Comparison of ENCODE assay signal across 30 cellular contexts in genomic region chr6:45982280-45983036, GRCh38. TPM values are rescaled to one million over a fixed set of nuclear protein-coding genes. Genes with fewer than 3 reads are reported as not detected.
"Had no signal": no experiment of that assay in that cellular context is flagged by ENCODE, and none has a peak within 500 bp of the region (broad histone marks: within the 10 kb centered on the region; RNA-seq: fewer than 3 reads in every experiment).

No MANE protein-coding gene starts in this region.

- H3K36me3 ChIP-seq: ascending aorta, cardiac muscle cell, lower lobe of right lung, sigmoid colon, thoracic aorta, upper lobe of left lung, vagina had no signal

- H3K27ac Mint-ChIP-seq: activated B cell treated with CpG ODN at 0.5 μM for 24 hours; activated CD8-positive, alpha-beta T cell treated with anti-CD3 and anti-CD28 coated beads for 36 hours; activated naive CD8-positive, alpha-beta T cell; activated T-helper 2 cell treated with anti-CD3 and anti-CD28 coated beads, Interferon-gamma antibody, Interleukin-2, Interleukin-4, amounts not matched to agents 10 μg/mL and 5 μg/mL and 100 μg/mL, durations not matched to agents 14 hours and 24 hours and 36 hours; brain; natural killer cell treated with Interleukin-12 subunit alpha and Interleukin-12 subunit beta and Interleukin-15 and Interleukin-18, amount 100 ng/mL, for 72 hours; stimulated activated effector memory CD8-positive, alpha-beta T cell treated with anti-CD3 and anti-CD28 coated beads, Interleukin-12 subunit alpha, Interleukin-12 subunit beta, amount 100 ng/mL, for 72 hours; stimulated activated naive CD8-positive, alpha-beta T cell treated with anti-CD3 and anti-CD28 coated beads, Interleukin-15, Interleukin-2, amounts not matched to agents 100 ng/mL and 50 ng/mL, for 24 hours; T-helper 2 cell treated with Interferon-gamma antibody and Interleukin-4, amounts not matched to agents 5 μg/mL and 100 μg/mL, for 36 hours had no signal

- DNase-seq: activated B cell treated with CpG ODN at 0.5 μM for 24 hours; activated CD4-positive, alpha-beta T cell treated with anti-CD3 and anti-CD28 coated beads, Interleukin-2, amount 50 U/mL, for 1 hour; activated CD8-positive, alpha-beta T cell treated with anti-CD3 and anti-CD28 coated beads for 36 hours; activated naive CD4-positive, alpha-beta T cell; activated T-cell treated with anti-CD3 and anti-CD28 coated beads, Interleukin-2, amount 50 U/mL, for 4 hours; cerebellar nuclear complex; cortex of kidney; head of caudate nucleus; islet precursor cell; lower lobe of right lung; mesenchymal stem cell; sigmoid colon; small intestine; stimulated activated CD4-positive, alpha-beta T cell treated with anti-CD3 and anti-CD28 coated beads, Interleukin-4, amount 100 ng/mL, for 24 hours; T-helper 1 cell; upper lobe of left lung had no signal

- H3K4me1 ChIP-seq: ascending aorta, lower lobe of right lung, upper lobe of left lung, vagina had no signal

- H3K36me3 Mint-ChIP-seq: activated naive CD8-positive, alpha-beta T cell; brain; natural killer cell treated with Interleukin-12 subunit alpha and Interleukin-12 subunit beta and Interleukin-15 and Interleukin-18, amount 100 ng/mL, for 72 hours; stimulated activated effector memory CD8-positive, alpha-beta T cell treated with anti-CD3 and anti-CD28 coated beads, Interleukin-12 subunit alpha, Interleukin-12 subunit beta, amount 100 ng/mL, for 72 hours had no signal

- H3K4me3 ChIP-seq: ascending aorta, cardiac muscle cell, lower lobe of right lung, sigmoid colon, thoracic aorta, upper lobe of left lung, vagina had no signal

- ATAC-seq: activated CD8-positive, alpha-beta T cell treated with anti-CD3 and anti-CD28 coated beads for 36 hours; activated T-cell treated with anti-CD3 and anti-CD28 coated beads, Interleukin-2, amount 50 U/mL, for 4 hours; lower lobe of right lung; natural killer cell treated with Interleukin-12 subunit alpha and Interleukin-12 subunit beta and Interleukin-15 and Interleukin-18, amount 100 ng/mL, for 72 hours; stimulated activated effector memory CD8-positive, alpha-beta T cell treated with anti-CD3 and anti-CD28 coated beads, Interleukin-12 subunit alpha, Interleukin-12 subunit beta, amount 100 ng/mL, for 72 hours had no signal

- H3K4me3 Mint-ChIP-seq: activated B cell treated with CpG ODN at 0.5 μM for 24 hours; activated CD8-positive, alpha-beta T cell treated with anti-CD3 and anti-CD28 coated beads for 36 hours; activated naive CD8-positive, alpha-beta T cell; activated T-cell treated with anti-CD3 and anti-CD28 coated beads, Interleukin-2, amount 50 U/mL, for 4 hours; brain; natural killer cell treated with Interleukin-12 subunit alpha and Interleukin-12 subunit beta and Interleukin-15 and Interleukin-18, amount 100 ng/mL, for 72 hours; stimulated activated effector memory CD8-positive, alpha-beta T cell treated with anti-CD3 and anti-CD28 coated beads, Interleukin-12 subunit alpha, Interleukin-12 subunit beta, amount 100 ng/mL, for 72 hours; stimulated activated naive CD8-positive, alpha-beta T cell treated with anti-CD3 and anti-CD28 coated beads, Interleukin-15, Interleukin-2, amounts not matched to agents 100 ng/mL and 50 ng/mL, for 24 hours; T-helper 2 cell treated with Interferon-gamma antibody and Interleukin-4, amounts not matched to agents 5 μg/mL and 100 μg/mL, for 36 hours had no signal

- H3K27ac ChIP-seq: ascending aorta, cardiac muscle cell, lower lobe of right lung, sigmoid colon, thoracic aorta, upper lobe of left lung, vagina had no signal

- H3K9me3 ChIP-seq: ascending aorta, lower lobe of right lung, sigmoid colon, thoracic aorta, upper lobe of left lung, vagina had no signal

- H3K9me3 Mint-ChIP-seq: activated B cell treated with CpG ODN at 0.5 μM for 24 hours; activated CD8-positive, alpha-beta T cell treated with anti-CD3 and anti-CD28 coated beads for 36 hours; activated T-cell treated with anti-CD3 and anti-CD28 coated beads, Interleukin-2, amount 50 U/mL, for 4 hours; activated T-helper 2 cell treated with anti-CD3 and anti-CD28 coated beads, Interferon-gamma antibody, Interleukin-2, Interleukin-4, amounts not matched to agents 10 μg/mL and 5 μg/mL and 100 μg/mL, durations not matched to agents 14 hours and 24 hours and 36 hours; natural killer cell treated with Interleukin-12 subunit alpha and Interleukin-12 subunit beta and Interleukin-15 and Interleukin-18, amount 100 ng/mL, for 72 hours; stimulated activated effector memory CD8-positive, alpha-beta T cell treated with anti-CD3 and anti-CD28 coated beads, Interleukin-12 subunit alpha, Interleukin-12 subunit beta, amount 100 ng/mL, for 72 hours; stimulated activated naive CD8-positive, alpha-beta T cell treated with anti-CD3 and anti-CD28 coated beads, Interleukin-15, Interleukin-2, amounts not matched to agents 100 ng/mL and 50 ng/mL, for 24 hours; T-helper 2 cell treated with Interferon-gamma antibody and Interleukin-4, amounts not matched to agents 5 μg/mL and 100 μg/mL, for 36 hours had no signal

- H3K27me3 ChIP-seq: ascending aorta, cardiac muscle cell, sigmoid colon, upper lobe of left lung, vagina had no signal

- H3K4me1 Mint-ChIP-seq: activated B cell treated with CpG ODN at 0.5 μM for 24 hours, brain had no signal

- H3K27me3 Mint-ChIP-seq: activated CD8-positive, alpha-beta T cell treated with anti-CD3 and anti-CD28 coated beads for 36 hours; activated naive CD8-positive, alpha-beta T cell had no signal

RNA-seq across cellular contexts. Expression of gene CLIC5, which starts 33.2 kb away (rescaled TPM):
- total RNA-seq: fibroblast of lung, fibroblast of villous mesenchyme, osteoblast had no signal
